In genomic region chr11:58513747-58514367, GRCh38 we compare ENCODE assay signal across 9 cellular contexts. TPM values are rescaled to one million over a fixed set of nuclear protein-coding genes. Genes with fewer than 3 reads are reported as not detected.
A peak's percentile ranks its signal among the peaks of the same experiment; 100 is the strongest.
DNase-seq lines count a peak whose midpoint lies in the region; ATAC-seq, FAIRE-seq and TF ChIP-seq lines count a peak whose summit lies in the region.
"Had no signal": no experiment of that assay in that cellular context is flagged by ENCODE, and none has a peak within 500 bp of the region (broad histone marks: within the 10 kb centered on the region; RNA-seq: fewer than 3 reads in every experiment).

No MANE protein-coding gene starts in this region.

- no peaks in the 10 kb centered on the region for H3K9me3 Mint-ChIP-seq in naive thymus-derived CD4-positive, alpha-beta T cell
- H3K9me3 Mint-ChIP-seq: T-cell had no signal

- no peaks in the 10 kb centered on the region for H3K36me3 ChIP-seq in naive thymus-derived CD4-positive, alpha-beta T cell (ENCODE audit: control insufficient read depth in 2 of 3, insufficient read depth in 3 of 3, low read length in 3 of 3)

- H3K4me1 ChIP-seq in naive thymus-derived CD4-positive, alpha-beta T cell (ENCODE audit: control insufficient read depth in 2 of 2, insufficient read depth in 2 of 2, low read length in 2 of 2): no peaks in the 10 kb centered on the region

- H3K36me3 Mint-ChIP-seq in naive thymus-derived CD4-positive, alpha-beta T cell: peaks cover 0 to 5% (median 0%) of the 10 kb centered on the region in 5 donors

- H3K27me3 ChIP-seq in naive thymus-derived CD4-positive, alpha-beta T cell (ENCODE audit: control insufficient read depth in 2 of 2, insufficient read depth in 2 of 2, low read length in 2 of 2): no peaks in the 10 kb centered on the region

- no peak overlapping the region for H3K27ac ChIP-seq in naive thymus-derived CD4-positive, alpha-beta T cell (ENCODE audit: low read depth, low read length)

- no peak overlapping the region for H3K4me3 ChIP-seq in GM12865 (ENCODE audit: low read depth, low read length)
- no peak overlapping the region for H3K4me3 ChIP-seq in epithelial cell of esophagus (ENCODE audit: low read length)
- no peak overlapping the region for H3K4me3 ChIP-seq in naive thymus-derived CD4-positive, alpha-beta T cell (ENCODE audit: low read length)

- peak; percentile 32 for TF ChIP-seq CTCF in GM12865 (IDR thresholded peaks at IDR 0.05; ENCODE audit: insufficient read depth, low read depth, low read length, missing control alignments)
- peak; percentile 81 for TF ChIP-seq CTCF in epithelial cell of esophagus (IDR thresholded peaks at IDR 0.05; ENCODE audit: insufficient read depth, low read depth, low read length, missing control alignments)

- POLR2A ChIA-PET in naive thymus-derived CD4-positive, alpha-beta T cell (lab: Charles Lee): no interaction called here

- H3K27me3 Mint-ChIP-seq in naive thymus-derived CD4-positive, alpha-beta T cell: no peaks in the 10 kb centered on the region
- H3K27me3 Mint-ChIP-seq: T-cell had no signal

- DNase-seq in AML-193 (lab: John Stamatoyannopoulos, UW): peak; percentile 13 to 33
- peak; percentile 34 for DNase-seq in GM12865 (ENCODE audit: low read depth)
- DNase-seq in RCC 7860 (ENCODE audit: low spot score): peak; percentile 14
- DNase-seq in epithelial cell of esophagus (ENCODE audit: low read depth): peak; percentile 79
- DNase-seq in naive thymus-derived CD4-positive, alpha-beta T cell: peak in 3 of 9 donors; percentile 17 to 29 (median 20)
- DNase-seq in GM19238 (ENCODE audit: insufficient read length, low spot score): no peak
- no peak for DNase-seq in activated CD4-positive, alpha-beta T cell treated with anti-CD3 and anti-CD28 coated beads, Interleukin-2, amount 50 U/mL, for 4 hours
- DNase-seq: T-cell had no signal

- peak; percentile 4 for FAIRE-seq in RCC 7860 (lab: Jason Lieb, UNC)

- intact Hi-C loops in naive thymus-derived CD4-positive, alpha-beta T cell (cut with micrococcal nuclease): loop anchor here in 1 of 2 donors (1.0 kb wide), 2 partner anchors 946 to 1057 kb away; no protein-coding TSS in a partner anchor

- ATAC-seq in HG03354 (IDR thresholded peaks at IDR 0.05; ENCODE audit: poor library complexity, severe bottlenecking, unreplicated experiment): peak; percentile 72
- peak; percentile 40 for ATAC-seq in naive thymus-derived CD4-positive, alpha-beta T cell

- H3K27ac Mint-ChIP-seq in naive thymus-derived CD4-positive, alpha-beta T cell: peak overlapping the region in 2 of 9 donors; percentile 19 to 63
- H3K27ac Mint-ChIP-seq: T-cell had no signal

- H3K9me3 ChIP-seq in naive thymus-derived CD4-positive, alpha-beta T cell (ENCODE audit: control insufficient read depth in 2 of 3, low read length in 3 of 3): no peaks in the 10 kb centered on the region

- CTCF ChIA-PET in naive thymus-derived CD4-positive, alpha-beta T cell (lab: Charles Lee): interaction anchor here (0.7 to 1.0 kb wide), 3 partner anchors 10 to 810 kb away, joined by 3 read pairs; no protein-coding TSS in a partner anchor

- H3K4me3 Mint-ChIP-seq in naive thymus-derived CD4-positive, alpha-beta T cell: no peak overlapping the region
- H3K4me3 Mint-ChIP-seq: T-cell had no signal

- H3K4me1 Mint-ChIP-seq in naive thymus-derived CD4-positive, alpha-beta T cell: peaks cover 0 to 14% (median 0%) of the 10 kb centered on the region in 7 donors
- H3K4me1 Mint-ChIP-seq: T-cell had no signal

RNA-seq across cellular contexts. Expression of gene OR5B21, which starts 6.0 kb away (rescaled TPM):
- total RNA-seq in naive thymus-derived CD4-positive, alpha-beta T cell: 1 to 10 TPM in 3 of 5 experiments, not detected in 2; 1.1 to 2.1 (median 1.9) TPM
- polyA plus RNA-seq in naive thymus-derived CD4-positive, alpha-beta T cell: not detected

Comparison
In these comparisons a context has a peak if more than half of its experiments do, and no peak if none do; other contexts are left out.
1. DNase-seq: peak in AML-193 (2 of 2), GM12865 (single experiment), RCC 7860 (single experiment) and epithelial cell of esophagus (single experiment); none in GM19238 (single experiment) and activated CD4-positive, alpha-beta T cell treated with anti-CD3 and anti-CD28 coated beads, Interleukin-2, amount 50 U/mL, for 4 hours (0 of 2).